In genomic region chr20:21390768-21391167, GRCh38 we compare ENCODE assay signal across 29 cellular contexts. TPM values are rescaled to one million over a fixed set of nuclear protein-coding genes. Genes with fewer than 3 reads are reported as not detected.
"Had no signal": no experiment of that assay in that cellular context is flagged by ENCODE, and none has a peak within 500 bp of the region (broad histone marks: within the 10 kb centered on the region; RNA-seq: fewer than 3 reads in every experiment).

No MANE protein-coding gene starts in this region.

- H3K9me3 ChIP-seq: breast epithelium, heart right ventricle, left lung, lower lobe of right lung, spleen, tibial nerve had no signal

- DNase-seq: activated CD4-positive, alpha-beta T cell treated with anti-CD3 and anti-CD28 coated beads for 1 hour; activated CD4-positive, alpha-beta T cell treated with anti-CD3 and anti-CD28 coated beads, Interleukin-2, amount 10 ng/mL, durations not matched to agents 7 days and 5 days; activated CD8-positive, alpha-beta memory T cell treated with anti-CD3 and anti-CD28 coated beads, Interleukin-2, amount 10 ng/mL, durations not matched to agents 7 days and 5 days; activated CD8-positive, alpha-beta T cell treated with anti-CD3 and anti-CD28 coated beads, Interleukin-2, amount 10 ng/mL, durations not matched to agents 7 days and 5 days; activated naive CD4-positive, alpha-beta T cell; activated T-cell treated with anti-CD3 and anti-CD28 coated beads for 4 hours; activated T-cell treated with anti-CD3 and anti-CD28 coated beads, Interleukin-2, amount 50 U/mL, for 72 hours; central memory CD4-positive, alpha-beta T cell; foreskin fibroblast; heart right ventricle; left lung; lower lobe of right lung; mesenchymal stem cell; naive thymus-derived CD8-positive, alpha-beta T cell; occipital lobe; spleen; stimulated activated CD4-positive, alpha-beta T cell treated with anti-CD3 and anti-CD28 coated beads, Interleukin-2, amount 100 ng/mL, for 48 hours; stimulated activated naive CD4-positive, alpha-beta T cell treated with Interleukin-2 at 50 U/mL for 16 hours; T-helper 9 cell had no signal

- H3K4me3 ChIP-seq: breast epithelium, heart right ventricle, left lung, lower lobe of right lung, spleen, tibial nerve had no signal

- ATAC-seq: activated CD8-positive, alpha-beta memory T cell treated with anti-CD3 and anti-CD28 coated beads, Interleukin-2, amount 10 ng/mL, durations not matched to agents 7 days and 5 days; activated CD8-positive, alpha-beta T cell treated with anti-CD3 and anti-CD28 coated beads, Interleukin-2, amount 10 ng/mL, durations not matched to agents 7 days and 5 days; activated naive CD4-positive, alpha-beta T cell treated with anti-CD3 and anti-CD28 coated beads, Interleukin-2, amount 50 U/mL, for 72 hours; esophagus mucosa; left lung; naive thymus-derived CD8-positive, alpha-beta T cell had no signal

- H3K27ac Mint-ChIP-seq: activated CD4-positive, alpha-beta T cell treated with anti-CD3 and anti-CD28 coated beads, Interleukin-2, amount 10 ng/mL, durations not matched to agents 7 days and 5 days; activated CD8-positive, alpha-beta memory T cell treated with anti-CD3 and anti-CD28 coated beads, Interleukin-2, amount 10 ng/mL, durations not matched to agents 7 days and 5 days; activated CD8-positive, alpha-beta T cell treated with anti-CD3 and anti-CD28 coated beads, Interleukin-2, amount 10 ng/mL, durations not matched to agents 7 days and 5 days; activated naive CD4-positive, alpha-beta T cell treated with anti-CD3 and anti-CD28 coated beads, Interleukin-2, amount 50 U/mL, for 72 hours; activated T-cell treated with anti-CD3 and anti-CD28 coated beads, Interleukin-2, amount 50 U/mL, for 72 hours; naive thymus-derived CD8-positive, alpha-beta T cell; T-helper 1 cell treated with Interleukin-12 subunit alpha and Interleukin-12 subunit beta and Interleukin-4 antibody, amounts not matched to agents 30 μg/mL and 1 μg/mL, for 36 hours had no signal

- H3K36me3 ChIP-seq: breast epithelium had no signal

- H3K4me1 ChIP-seq: breast epithelium had no signal

- H3K9me3 Mint-ChIP-seq: activated CD4-positive, alpha-beta T cell treated with anti-CD3 and anti-CD28 coated beads, Interleukin-2, amount 10 ng/mL, durations not matched to agents 7 days and 5 days; activated naive CD4-positive, alpha-beta T cell treated with anti-CD3 and anti-CD28 coated beads, Interleukin-2, amount 50 U/mL, for 72 hours; activated T-cell treated with anti-CD3 and anti-CD28 coated beads, Interleukin-2, amount 50 U/mL, for 72 hours; neural crest cell; T-helper 1 cell treated with Interleukin-12 subunit alpha and Interleukin-12 subunit beta and Interleukin-4 antibody, amounts not matched to agents 30 μg/mL and 1 μg/mL, for 36 hours had no signal

- H3K4me3 Mint-ChIP-seq: activated CD4-positive, alpha-beta T cell treated with anti-CD3 and anti-CD28 coated beads, Interleukin-2, amount 10 ng/mL, durations not matched to agents 7 days and 5 days; activated CD8-positive, alpha-beta memory T cell treated with anti-CD3 and anti-CD28 coated beads, Interleukin-2, amount 10 ng/mL, durations not matched to agents 7 days and 5 days; activated CD8-positive, alpha-beta T cell treated with anti-CD3 and anti-CD28 coated beads, Interleukin-2, amount 10 ng/mL, durations not matched to agents 7 days and 5 days; naive thymus-derived CD8-positive, alpha-beta T cell; T-helper 1 cell treated with Interleukin-12 subunit alpha and Interleukin-12 subunit beta and Interleukin-4 antibody, amounts not matched to agents 30 μg/mL and 1 μg/mL, for 36 hours had no signal

- H3K27ac ChIP-seq: breast epithelium, heart right ventricle, left lung, lower lobe of right lung, spleen, tibial nerve had no signal

RNA-seq across cellular contexts. Expression of gene NKX2-4, which starts 6.6 kb away (rescaled TPM):
- total RNA-seq: activated CD4-positive, alpha-beta T cell treated with anti-CD3 and anti-CD28 coated beads, Interleukin-2, amount 10 ng/mL, durations not matched to agents 7 days and 5 days; activated CD8-positive, alpha-beta memory T cell treated with anti-CD3 and anti-CD28 coated beads, Interleukin-2, amount 10 ng/mL, durations not matched to agents 7 days and 5 days; activated CD8-positive, alpha-beta T cell treated with anti-CD3 and anti-CD28 coated beads, Interleukin-2, amount 10 ng/mL, durations not matched to agents 7 days and 5 days; activated naive CD4-positive, alpha-beta T cell treated with anti-CD3 and anti-CD28 coated beads, Interleukin-2, amount 50 U/mL, for 72 hours; activated T-cell treated with anti-CD3 and anti-CD28 coated beads, Interleukin-2, amount 50 U/mL, for 72 hours; breast epithelium; esophagus mucosa; heart right ventricle; left lung; lower lobe of right lung; naive thymus-derived CD8-positive, alpha-beta T cell; neural crest cell; occipital lobe; pulmonary artery endothelial cell; right cardiac atrium; spleen; temporal lobe; tibial nerve; urinary bladder had no signal
